ENCODE assay signal across 1 cellular context in the genomic region with DNA sequence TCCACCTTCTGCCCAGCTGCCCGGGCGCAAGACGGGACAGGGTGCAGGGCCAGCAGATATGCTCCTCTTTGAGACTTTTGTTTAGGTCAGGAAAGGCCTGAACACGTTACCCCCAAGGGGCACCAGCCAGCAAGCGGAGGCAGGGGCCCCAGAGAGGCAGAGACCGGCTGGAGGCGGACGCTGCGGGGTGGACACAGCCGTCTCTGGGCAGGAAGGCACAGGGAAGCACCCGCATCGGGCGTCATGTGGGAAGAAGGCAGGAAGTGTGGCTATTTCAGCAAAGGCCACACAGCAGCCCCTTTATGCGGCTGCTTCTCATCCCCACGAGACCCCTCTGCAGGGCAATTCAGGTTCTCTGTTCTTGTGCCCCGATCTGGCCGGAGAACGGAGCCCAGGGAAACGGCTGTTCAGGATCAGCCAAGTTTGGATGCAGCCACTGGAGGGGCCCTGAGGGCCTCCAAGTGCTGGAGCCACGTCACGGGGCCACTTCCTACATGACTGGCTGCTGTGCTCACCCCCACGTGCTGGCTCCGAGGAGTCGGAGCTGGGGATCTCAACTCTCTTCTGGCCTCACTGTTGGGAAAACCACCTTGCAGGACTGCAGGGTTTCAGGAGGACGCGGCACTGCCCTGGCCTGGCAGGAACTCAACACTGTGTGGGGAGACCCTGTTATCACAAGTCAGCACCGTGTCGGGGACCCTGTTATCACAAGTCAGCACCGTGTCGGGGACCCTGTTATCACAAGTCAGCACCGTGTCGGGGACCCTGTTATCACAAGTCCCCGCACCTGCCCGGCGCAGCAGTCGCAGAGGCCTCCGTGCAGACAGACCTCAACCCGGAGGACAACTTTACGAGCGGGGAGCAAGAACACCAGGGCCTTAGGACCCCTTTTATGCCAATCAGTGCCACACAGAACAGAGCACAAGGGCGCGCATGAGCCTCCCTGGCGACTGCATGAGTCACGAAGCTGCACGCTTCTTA.
TF ChIP-seq lines count a peak whose summit lies in the region.

No MANE protein-coding gene starts in this region.

TF ChIP-seq in WTC11, 78 proteins besides CTCF, POLR2A, EP300 and RAD21 (continued from another document):
- TF ChIP-seq, protein P1, sequence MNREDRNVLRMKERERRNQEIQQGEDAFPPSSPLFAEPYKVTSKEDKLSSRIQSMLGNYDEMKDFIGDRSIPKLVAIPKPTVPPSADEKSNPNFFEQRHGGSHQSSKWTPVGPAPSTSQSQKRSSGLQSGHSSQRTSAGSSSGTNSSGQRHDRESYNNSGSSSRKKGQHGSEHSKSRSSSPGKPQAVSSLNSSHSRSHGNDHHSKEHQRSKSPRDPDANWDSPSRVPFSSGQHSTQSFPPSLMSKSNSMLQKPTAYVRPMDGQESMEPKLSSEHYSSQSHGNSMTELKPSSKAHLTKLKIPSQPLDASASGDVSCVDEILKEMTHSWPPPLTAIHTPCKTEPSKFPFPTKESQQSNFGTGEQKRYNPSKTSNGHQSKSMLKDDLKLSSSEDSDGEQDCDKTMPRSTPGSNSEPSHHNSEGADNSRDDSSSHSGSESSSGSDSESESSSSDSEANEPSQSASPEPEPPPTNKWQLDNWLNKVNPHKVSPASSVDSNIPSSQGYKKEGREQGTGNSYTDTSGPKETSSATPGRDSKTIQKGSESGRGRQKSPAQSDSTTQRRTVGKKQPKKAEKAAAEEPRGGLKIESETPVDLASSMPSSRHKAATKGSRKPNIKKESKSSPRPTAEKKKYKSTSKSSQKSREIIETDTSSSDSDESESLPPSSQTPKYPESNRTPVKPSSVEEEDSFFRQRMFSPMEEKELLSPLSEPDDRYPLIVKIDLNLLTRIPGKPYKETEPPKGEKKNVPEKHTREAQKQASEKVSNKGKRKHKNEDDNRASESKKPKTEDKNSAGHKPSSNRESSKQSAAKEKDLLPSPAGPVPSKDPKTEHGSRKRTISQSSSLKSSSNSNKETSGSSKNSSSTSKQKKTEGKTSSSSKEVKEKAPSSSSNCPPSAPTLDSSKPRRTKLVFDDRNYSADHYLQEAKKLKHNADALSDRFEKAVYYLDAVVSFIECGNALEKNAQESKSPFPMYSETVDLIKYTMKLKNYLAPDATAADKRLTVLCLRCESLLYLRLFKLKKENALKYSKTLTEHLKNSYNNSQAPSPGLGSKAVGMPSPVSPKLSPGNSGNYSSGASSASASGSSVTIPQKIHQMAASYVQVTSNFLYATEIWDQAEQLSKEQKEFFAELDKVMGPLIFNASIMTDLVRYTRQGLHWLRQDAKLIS (CRISPR knock-in tag; IDR thresholded peaks at IDR 0.05; ENCODE audit: borderline replicate concordance): no peak
- TF ChIP-seq, protein P2, sequence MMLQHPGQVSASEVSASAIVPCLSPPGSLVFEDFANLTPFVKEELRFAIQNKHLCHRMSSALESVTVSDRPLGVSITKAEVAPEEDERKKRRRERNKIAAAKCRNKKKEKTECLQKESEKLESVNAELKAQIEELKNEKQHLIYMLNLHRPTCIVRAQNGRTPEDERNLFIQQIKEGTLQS (CRISPR knock-in tag; conservative IDR thresholded peaks at IDR 0.05): no peak
- TF ChIP-seq ZNF423 (CRISPR knock-in tag; IDR thresholded peaks at IDR 0.05) (no peak), RORB (CRISPR knock-in tag; IDR thresholded peaks at IDR 0.05) (no peak), MYBL2 (CRISPR knock-in tag; IDR thresholded peaks at IDR 0.05) (no peak), ZNF263 (CRISPR knock-in tag; IDR thresholded peaks at IDR 0.05; ENCODE audit: low read depth) (no peak), JUN (CRISPR knock-in tag; IDR thresholded peaks at IDR 0.05) (no peak)
- TF ChIP-seq, protein P3, sequence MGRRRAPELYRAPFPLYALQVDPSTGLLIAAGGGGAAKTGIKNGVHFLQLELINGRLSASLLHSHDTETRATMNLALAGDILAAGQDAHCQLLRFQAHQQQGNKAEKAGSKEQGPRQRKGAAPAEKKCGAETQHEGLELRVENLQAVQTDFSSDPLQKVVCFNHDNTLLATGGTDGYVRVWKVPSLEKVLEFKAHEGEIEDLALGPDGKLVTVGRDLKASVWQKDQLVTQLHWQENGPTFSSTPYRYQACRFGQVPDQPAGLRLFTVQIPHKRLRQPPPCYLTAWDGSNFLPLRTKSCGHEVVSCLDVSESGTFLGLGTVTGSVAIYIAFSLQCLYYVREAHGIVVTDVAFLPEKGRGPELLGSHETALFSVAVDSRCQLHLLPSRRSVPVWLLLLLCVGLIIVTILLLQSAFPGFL (CRISPR knock-in tag; IDR thresholded peaks at IDR 0.05; ENCODE audit: borderline replicate concordance): no peak
- TF ChIP-seq, protein P4, sequence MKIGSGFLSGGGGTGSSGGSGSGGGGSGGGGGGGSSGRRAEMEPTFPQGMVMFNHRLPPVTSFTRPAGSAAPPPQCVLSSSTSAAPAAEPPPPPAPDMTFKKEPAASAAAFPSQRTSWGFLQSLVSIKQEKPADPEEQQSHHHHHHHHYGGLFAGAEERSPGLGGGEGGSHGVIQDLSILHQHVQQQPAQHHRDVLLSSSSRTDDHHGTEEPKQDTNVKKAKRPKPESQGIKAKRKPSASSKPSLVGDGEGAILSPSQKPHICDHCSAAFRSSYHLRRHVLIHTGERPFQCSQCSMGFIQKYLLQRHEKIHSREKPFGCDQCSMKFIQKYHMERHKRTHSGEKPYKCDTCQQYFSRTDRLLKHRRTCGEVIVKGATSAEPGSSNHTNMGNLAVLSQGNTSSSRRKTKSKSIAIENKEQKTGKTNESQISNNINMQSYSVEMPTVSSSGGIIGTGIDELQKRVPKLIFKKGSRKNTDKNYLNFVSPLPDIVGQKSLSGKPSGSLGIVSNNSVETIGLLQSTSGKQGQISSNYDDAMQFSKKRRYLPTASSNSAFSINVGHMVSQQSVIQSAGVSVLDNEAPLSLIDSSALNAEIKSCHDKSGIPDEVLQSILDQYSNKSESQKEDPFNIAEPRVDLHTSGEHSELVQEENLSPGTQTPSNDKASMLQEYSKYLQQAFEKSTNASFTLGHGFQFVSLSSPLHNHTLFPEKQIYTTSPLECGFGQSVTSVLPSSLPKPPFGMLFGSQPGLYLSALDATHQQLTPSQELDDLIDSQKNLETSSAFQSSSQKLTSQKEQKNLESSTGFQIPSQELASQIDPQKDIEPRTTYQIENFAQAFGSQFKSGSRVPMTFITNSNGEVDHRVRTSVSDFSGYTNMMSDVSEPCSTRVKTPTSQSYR (CRISPR knock-in tag; IDR thresholded peaks at IDR 0.05): no peak
- TF ChIP-seq, protein P5, sequence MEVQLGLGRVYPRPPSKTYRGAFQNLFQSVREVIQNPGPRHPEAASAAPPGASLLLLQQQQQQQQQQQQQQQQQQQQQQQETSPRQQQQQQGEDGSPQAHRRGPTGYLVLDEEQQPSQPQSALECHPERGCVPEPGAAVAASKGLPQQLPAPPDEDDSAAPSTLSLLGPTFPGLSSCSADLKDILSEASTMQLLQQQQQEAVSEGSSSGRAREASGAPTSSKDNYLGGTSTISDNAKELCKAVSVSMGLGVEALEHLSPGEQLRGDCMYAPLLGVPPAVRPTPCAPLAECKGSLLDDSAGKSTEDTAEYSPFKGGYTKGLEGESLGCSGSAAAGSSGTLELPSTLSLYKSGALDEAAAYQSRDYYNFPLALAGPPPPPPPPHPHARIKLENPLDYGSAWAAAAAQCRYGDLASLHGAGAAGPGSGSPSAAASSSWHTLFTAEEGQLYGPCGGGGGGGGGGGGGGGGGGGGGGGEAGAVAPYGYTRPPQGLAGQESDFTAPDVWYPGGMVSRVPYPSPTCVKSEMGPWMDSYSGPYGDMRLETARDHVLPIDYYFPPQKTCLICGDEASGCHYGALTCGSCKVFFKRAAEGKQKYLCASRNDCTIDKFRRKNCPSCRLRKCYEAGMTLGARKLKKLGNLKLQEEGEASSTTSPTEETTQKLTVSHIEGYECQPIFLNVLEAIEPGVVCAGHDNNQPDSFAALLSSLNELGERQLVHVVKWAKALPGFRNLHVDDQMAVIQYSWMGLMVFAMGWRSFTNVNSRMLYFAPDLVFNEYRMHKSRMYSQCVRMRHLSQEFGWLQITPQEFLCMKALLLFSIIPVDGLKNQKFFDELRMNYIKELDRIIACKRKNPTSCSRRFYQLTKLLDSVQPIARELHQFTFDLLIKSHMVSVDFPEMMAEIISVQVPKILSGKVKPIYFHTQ (CRISPR knock-in tag; IDR thresholded peaks at IDR 0.05): no peak
- TF ChIP-seq, protein P6, sequence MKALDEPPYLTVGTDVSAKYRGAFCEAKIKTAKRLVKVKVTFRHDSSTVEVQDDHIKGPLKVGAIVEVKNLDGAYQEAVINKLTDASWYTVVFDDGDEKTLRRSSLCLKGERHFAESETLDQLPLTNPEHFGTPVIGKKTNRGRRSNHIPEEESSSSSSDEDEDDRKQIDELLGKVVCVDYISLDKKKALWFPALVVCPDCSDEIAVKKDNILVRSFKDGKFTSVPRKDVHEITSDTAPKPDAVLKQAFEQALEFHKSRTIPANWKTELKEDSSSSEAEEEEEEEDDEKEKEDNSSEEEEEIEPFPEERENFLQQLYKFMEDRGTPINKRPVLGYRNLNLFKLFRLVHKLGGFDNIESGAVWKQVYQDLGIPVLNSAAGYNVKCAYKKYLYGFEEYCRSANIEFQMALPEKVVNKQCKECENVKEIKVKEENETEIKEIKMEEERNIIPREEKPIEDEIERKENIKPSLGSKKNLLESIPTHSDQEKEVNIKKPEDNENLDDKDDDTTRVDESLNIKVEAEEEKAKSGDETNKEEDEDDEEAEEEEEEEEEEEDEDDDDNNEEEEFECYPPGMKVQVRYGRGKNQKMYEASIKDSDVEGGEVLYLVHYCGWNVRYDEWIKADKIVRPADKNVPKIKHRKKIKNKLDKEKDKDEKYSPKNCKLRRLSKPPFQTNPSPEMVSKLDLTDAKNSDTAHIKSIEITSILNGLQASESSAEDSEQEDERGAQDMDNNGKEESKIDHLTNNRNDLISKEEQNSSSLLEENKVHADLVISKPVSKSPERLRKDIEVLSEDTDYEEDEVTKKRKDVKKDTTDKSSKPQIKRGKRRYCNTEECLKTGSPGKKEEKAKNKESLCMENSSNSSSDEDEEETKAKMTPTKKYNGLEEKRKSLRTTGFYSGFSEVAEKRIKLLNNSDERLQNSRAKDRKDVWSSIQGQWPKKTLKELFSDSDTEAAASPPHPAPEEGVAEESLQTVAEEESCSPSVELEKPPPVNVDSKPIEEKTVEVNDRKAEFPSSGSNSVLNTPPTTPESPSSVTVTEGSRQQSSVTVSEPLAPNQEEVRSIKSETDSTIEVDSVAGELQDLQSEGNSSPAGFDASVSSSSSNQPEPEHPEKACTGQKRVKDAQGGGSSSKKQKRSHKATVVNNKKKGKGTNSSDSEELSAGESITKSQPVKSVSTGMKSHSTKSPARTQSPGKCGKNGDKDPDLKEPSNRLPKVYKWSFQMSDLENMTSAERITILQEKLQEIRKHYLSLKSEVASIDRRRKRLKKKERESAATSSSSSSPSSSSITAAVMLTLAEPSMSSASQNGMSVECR (CRISPR knock-in tag; IDR thresholded peaks at IDR 0.05; ENCODE audit: borderline replicate concordance): no peak
- TF ChIP-seq, protein P7, sequence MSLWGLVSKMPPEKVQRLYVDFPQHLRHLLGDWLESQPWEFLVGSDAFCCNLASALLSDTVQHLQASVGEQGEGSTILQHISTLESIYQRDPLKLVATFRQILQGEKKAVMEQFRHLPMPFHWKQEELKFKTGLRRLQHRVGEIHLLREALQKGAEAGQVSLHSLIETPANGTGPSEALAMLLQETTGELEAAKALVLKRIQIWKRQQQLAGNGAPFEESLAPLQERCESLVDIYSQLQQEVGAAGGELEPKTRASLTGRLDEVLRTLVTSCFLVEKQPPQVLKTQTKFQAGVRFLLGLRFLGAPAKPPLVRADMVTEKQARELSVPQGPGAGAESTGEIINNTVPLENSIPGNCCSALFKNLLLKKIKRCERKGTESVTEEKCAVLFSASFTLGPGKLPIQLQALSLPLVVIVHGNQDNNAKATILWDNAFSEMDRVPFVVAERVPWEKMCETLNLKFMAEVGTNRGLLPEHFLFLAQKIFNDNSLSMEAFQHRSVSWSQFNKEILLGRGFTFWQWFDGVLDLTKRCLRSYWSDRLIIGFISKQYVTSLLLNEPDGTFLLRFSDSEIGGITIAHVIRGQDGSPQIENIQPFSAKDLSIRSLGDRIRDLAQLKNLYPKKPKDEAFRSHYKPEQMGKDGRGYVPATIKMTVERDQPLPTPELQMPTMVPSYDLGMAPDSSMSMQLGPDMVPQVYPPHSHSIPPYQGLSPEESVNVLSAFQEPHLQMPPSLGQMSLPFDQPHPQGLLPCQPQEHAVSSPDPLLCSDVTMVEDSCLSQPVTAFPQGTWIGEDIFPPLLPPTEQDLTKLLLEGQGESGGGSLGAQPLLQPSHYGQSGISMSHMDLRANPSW (CRISPR knock-in tag; conservative IDR thresholded peaks at IDR 0.05; ENCODE audit: low read depth): no peak
